Comparison of ENCODE assay signal across 10 cellular contexts in genomic region chr1:201791051-201791774, GRCh38. TPM values are rescaled to one million over a fixed set of nuclear protein-coding genes. Genes with fewer than 3 reads are reported as not detected.
DNase-seq lines count a peak whose midpoint lies in the region; ATAC-seq and TF ChIP-seq lines count a peak whose summit lies in the region.
"Had no signal": no experiment of that assay in that cellular context is flagged by ENCODE, and none has a peak within 500 bp of the region (broad histone marks: within the 10 kb centered on the region; RNA-seq: fewer than 3 reads in every experiment).

No MANE protein-coding gene starts in this region.

- H3K4me1 ChIP-seq in right atrium auricular region (peaks cover 0 to 47% of the 10 kb centered on the region in 2 donors), skeletal muscle tissue (ENCODE audit: control insufficient read depth in 3 of 3, insufficient read depth in 3 of 3, low read length in 3 of 3) (peaks cover 43 to 46% (median 44%) of the 10 kb centered on the region in 3 donors)

- ATAC-seq in T-helper 17 cell (no peak), GM21447 (IDR thresholded peaks at IDR 0.05; ENCODE audit: unreplicated experiment) (no peak)

- H3K4me1 Mint-ChIP-seq in T-helper 17 cell, result peaks cover 4% of the 10 kb centered on the region

- peaks cover 4% of the 10 kb centered on the region for H3K36me3 Mint-ChIP-seq in T-helper 17 cell (ENCODE audit: low read depth)

- H3K4me3 Mint-ChIP-seq in T-helper 17 cell, result no peak overlapping the region
- H3K4me3 Mint-ChIP-seq: activated B cell treated with CpG ODN at 0.5 μM for 24 hours had no signal

- H3K9ac ChIP-seq in skeletal muscle tissue (ENCODE audit: low read depth in 1 of 3, low read length in 3 of 3), result no peak overlapping the region

- H3K27ac Mint-ChIP-seq in T-helper 17 cell, result peak overlapping the region; percentile 27
- H3K27ac Mint-ChIP-seq: activated B cell treated with CpG ODN at 0.5 μM for 24 hours had no signal

- H3K9me3 ChIP-seq in T-helper 17 cell (ENCODE audit: control insufficient read depth, low read length, poor library complexity, severe bottlenecking), result no peaks in the 10 kb centered on the region
- H3K9me3 ChIP-seq in right atrium auricular region, result no peaks in the 10 kb centered on the region
- no peaks in the 10 kb centered on the region for H3K9me3 ChIP-seq in skeletal muscle tissue (ENCODE audit: control insufficient read depth in 3 of 3, low read length in 3 of 3)

- H3K27me3 ChIP-seq in right atrium auricular region (no peaks in the 10 kb centered on the region), skeletal muscle tissue (ENCODE audit: control insufficient read depth in 3 of 3, insufficient read depth in 3 of 3, low read length in 3 of 3) (peaks cover 0 to 11% (median 0%) of the 10 kb centered on the region in 3 donors)

- H3K4me3 ChIP-seq in right atrium auricular region (no peak overlapping the region), skeletal muscle tissue (ENCODE audit: low read length in 3 of 3) (no peak overlapping the region)

- no peaks in the 10 kb centered on the region for H3K27me3 Mint-ChIP-seq in T-helper 17 cell
- H3K27me3 Mint-ChIP-seq: activated B cell treated with CpG ODN at 0.5 μM for 24 hours had no signal

- DNase-seq in HCEC 1CT (peak; percentile 4), T-helper 17 cell (no peak), right atrium auricular region (ENCODE audit: low spot score) (peak; percentile 53), GM13976 (ENCODE audit: low spot score) (no peak)
- no peak for DNase-seq in activated T-cell treated with anti-CD3 and anti-CD28 coated beads, Interleukin-2, amount 50 U/mL, for 1 hour
- no peak for DNase-seq in activated naive CD4-positive, alpha-beta T cell (lab: John Stamatoyannopoulos, UW)
- DNase-seq: activated B cell treated with CpG ODN at 0.5 μM for 24 hours; stimulated activated CD4-positive, alpha-beta T cell treated with anti-CD3 and anti-CD28 coated beads, Interleukin-4, amount 100 ng/mL, for 1 hour had no signal

- H3K27ac ChIP-seq in right atrium auricular region (peak overlapping the region; percentile 65 to 67), skeletal muscle tissue (ENCODE audit: low read depth, low read length) (peak overlapping the region; percentile 74)

- peaks cover 53% of the 10 kb centered on the region for H3K36me3 ChIP-seq in right atrium auricular region
- H3K36me3 ChIP-seq in skeletal muscle tissue (ENCODE audit: control insufficient read depth in 3 of 3, insufficient read depth in 3 of 3, low read length in 3 of 3), result peaks cover 0 to 22% (median 7%) of the 10 kb centered on the region in 3 donors

- in situ Hi-C loops in GM13976 (cut with MboI; ENCODE audit: low sequenced_read_pairs, unreplicated experiment), result no loop called here

- TF ChIP-seq CTCF in right atrium auricular region (IDR thresholded peaks at IDR 0.05) (no peak), GM13976 (IDR thresholded peaks at IDR 0.05; ENCODE audit: borderline replicate concordance, control extremely low read depth, extremely low read depth, insufficient read depth, missing control alignments) (no peak)

RNA-seq across cellular contexts. Expression of gene IPO9, which starts 37.7 kb away (rescaled TPM):
- total RNA-seq in T-helper 17 cell (10 to 100 TPM; 24.0 to 29.3 TPM), right atrium auricular region (10 to 100 TPM; 10.7 to 15.6 TPM), skeletal muscle tissue (19.3 TPM)

Comparison
In these comparisons a context has a peak if more than half of its experiments do, and no peak if none do; other contexts are left out.
1. DNase-seq: peak in HCEC 1CT (single experiment) and right atrium auricular region (single experiment); none in T-helper 17 cell (0 of 3), activated T-cell treated with anti-CD3 and anti-CD28 coated beads, Interleukin-2, amount 50 U/mL, for 1 hour (single experiment), GM13976 (single experiment) and activated naive CD4-positive, alpha-beta T cell (0 of 4).